ENCODE assay signal across 20 cellular contexts in the genomic region with DNA sequence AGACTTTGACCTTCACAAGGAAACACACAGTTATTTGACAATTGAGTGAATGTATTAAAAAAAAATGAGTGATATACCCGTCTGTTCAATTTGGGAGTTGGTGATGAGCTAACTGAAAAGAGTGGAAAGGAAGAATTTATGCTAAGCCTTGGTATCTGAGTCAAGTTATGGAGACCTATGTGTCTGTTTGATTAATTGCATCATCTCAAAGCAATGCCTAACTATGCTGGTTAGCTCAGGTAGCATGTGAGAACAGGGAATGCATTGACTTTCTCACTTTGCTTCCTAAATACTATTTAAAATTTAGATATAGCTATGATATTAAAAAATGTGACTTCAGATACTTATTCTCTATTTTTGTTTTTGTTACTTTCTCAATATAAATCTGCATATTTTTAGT.
"Had no signal": no experiment of that assay in that cellular context is flagged by ENCODE, and none has a peak within 500 bp of the region (broad histone marks: within the 10 kb centered on the region; RNA-seq: fewer than 3 reads in every experiment).

No MANE protein-coding gene starts in this region.

- H3K27me3 Mint-ChIP-seq: memory B cell, type B pancreatic cell had no signal

- H3K4me3 Mint-ChIP-seq: activated CD8-positive, alpha-beta T cell treated with anti-CD3 and anti-CD28 coated beads, Interleukin-2, amount 10 ng/mL, durations not matched to agents 7 days and 5 days; memory B cell; nephron; T-helper 1 cell treated with Interleukin-12 subunit alpha and Interleukin-12 subunit beta and Interleukin-4 antibody, amounts not matched to agents 30 μg/mL and 1 μg/mL, for 36 hours; type B pancreatic cell had no signal

- H3K4me3 ChIP-seq: adrenal gland, coronary artery, ovary, prostate gland, right atrium auricular region, spleen, thoracic aorta had no signal

- H3K36me3 ChIP-seq: adrenal gland, neutrophil, ovary, prostate gland, right atrium auricular region, thoracic aorta had no signal

- ATAC-seq: activated CD4-positive, CD25-positive, alpha-beta regulatory T cell treated with anti-CD3 and anti-CD28 coated beads, Interleukin-2, amount 50 U/mL, for 24 hours; activated CD8-positive, alpha-beta T cell treated with anti-CD3 and anti-CD28 coated beads, Interleukin-2, amount 10 ng/mL, durations not matched to agents 7 days and 5 days; activated naive CD4-positive, alpha-beta T cell treated with anti-CD3 and anti-CD28 coated beads, Interleukin-2, amount 50 U/mL, for 72 hours; left ventricle myocardium superior had no signal

- DNase-seq: activated CD4-positive, alpha-beta T cell treated with anti-CD3 and anti-CD28 coated beads, Interleukin-2, amount 50 U/mL, for 1 hour; activated CD8-positive, alpha-beta T cell treated with anti-CD3 and anti-CD28 coated beads, Interleukin-2, amount 10 ng/mL, durations not matched to agents 7 days and 5 days; activated gamma-delta T cell treated with Interleukin-2 at 50 U/mL for 16 hours; adrenal gland; left ventricle myocardium superior; ovary; spleen; stimulated activated CD4-positive, alpha-beta T cell treated with anti-CD3 and anti-CD28 coated beads, Interleukin-4, amount 100 ng/mL, for 1 hour; stimulated activated naive CD4-positive, alpha-beta T cell treated with Interleukin-2 at 50 U/mL for 16 hours had no signal

- H3K27ac Mint-ChIP-seq: activated CD8-positive, alpha-beta T cell treated with anti-CD3 and anti-CD28 coated beads, Interleukin-2, amount 10 ng/mL, durations not matched to agents 7 days and 5 days; activated naive CD4-positive, alpha-beta T cell treated with anti-CD3 and anti-CD28 coated beads, Interleukin-2, amount 50 U/mL, for 72 hours; memory B cell; T-helper 1 cell treated with Interleukin-12 subunit alpha and Interleukin-12 subunit beta and Interleukin-4 antibody, amounts not matched to agents 30 μg/mL and 1 μg/mL, for 36 hours; type B pancreatic cell had no signal

- H3K4me1 ChIP-seq: prostate gland, right atrium auricular region had no signal

- H3K27me3 ChIP-seq: adrenal gland, neutrophil, ovary, right atrium auricular region, spleen had no signal

- H3K9me3 ChIP-seq: adrenal gland, neutrophil, ovary, prostate gland, right atrium auricular region, thoracic aorta had no signal

- H3K27ac ChIP-seq: adrenal gland, coronary artery, neutrophil, ovary, prostate gland, right atrium auricular region, spleen, thoracic aorta had no signal
